In genomic region chr16:46973457-46974324, GRCh38 we compare ENCODE assay signal across 8 cellular contexts. TPM values are rescaled to one million over a fixed set of nuclear protein-coding genes. Genes with fewer than 3 reads are reported as not detected.
A peak's percentile ranks its signal among the peaks of the same experiment; 100 is the strongest.
DNase-seq lines count a peak whose midpoint lies in the region; ATAC-seq and TF ChIP-seq lines count a peak whose summit lies in the region.

TSS of gene DNAJA2 (minus strand) at chr16:46973674. CDS start at chr16:46973572, 102 bp downstream.

- H3K27ac Mint-ChIP-seq in brain, result peak within 1 kb of the TSS; percentile 92 to 100 (median 98)

- ATAC-seq in GM18519 (IDR thresholded peaks at IDR 0.05; ENCODE audit: low FRiP score, unreplicated experiment), result peak; percentile 71
- peak; percentile 90 for ATAC-seq in HG03045 (IDR thresholded peaks at IDR 0.05; ENCODE audit: unreplicated experiment)

- H3K4me3 ChIP-seq in iPS-15b (ENCODE audit: low read depth, low read length) (peak within 1 kb of the TSS; percentile 65), skeletal muscle cell (ENCODE audit: low read depth, low read length) (peak within 1 kb of the TSS; percentile 91)

- no peaks in the 10 kb centered on the region for H3K9me3 ChIP-seq in iPS-15b (ENCODE audit: control insufficient read depth, insufficient read depth, low read length)

- peak within 1 kb of the TSS; percentile 92 to 95 (median 93) for H3K4me3 Mint-ChIP-seq in brain

- no peaks in the 10 kb centered on the region for H3K9me3 Mint-ChIP-seq in brain

- no peak for TF ChIP-seq CTCF in brain (conservative IDR thresholded peaks at IDR 0.05)

- H3K27me3 Mint-ChIP-seq in brain, result no peaks in the 10 kb centered on the region

- H3K36me3 ChIP-seq in iPS-15b (ENCODE audit: control insufficient read depth, insufficient read depth, low read length), result peaks cover 5% of the 10 kb centered on the region

- peaks cover 7% of the 10 kb centered on the region for H3K4me1 ChIP-seq in iPS-15b (ENCODE audit: control insufficient read depth, insufficient read depth, low read length)

- no peaks in the 10 kb centered on the region for H3K27me3 ChIP-seq in iPS-15b (ENCODE audit: control insufficient read depth, insufficient read depth, low read length)

- H3K4me1 Mint-ChIP-seq in brain, result peaks cover 53% of the 10 kb centered on the region

- peak; percentile 93 for DNase-seq in 8988T
- DNase-seq in NCI-H2107 treated with DMSO at 0.1 percent for 48 hours (lab: John Stamatoyannopoulos, UW; ENCODE audit: unreplicated experiment), result peak; percentile 46
- peak; percentile 92 for DNase-seq in UCSD-AML1 (lab: John Stamatoyannopoulos, UW; ENCODE audit: unreplicated experiment)
- peak; percentile 60 for DNase-seq in skeletal muscle cell (ENCODE audit: low read depth)

- H3K36me3 Mint-ChIP-seq in brain, result peaks cover 29% of the 10 kb centered on the region

- peak within 1 kb of the TSS; percentile 92 for H3K9ac ChIP-seq in iPS-15b (ENCODE audit: low read depth, low read length)

RNA-seq across cellular contexts. Expression of gene DNAJA2, which starts in this region (rescaled TPM):
- polyA plus RNA-seq in brain (ENCODE audit: insufficient read depth, low read depth, low replicate concordance), result 41.6 TPM

Comparison
In these comparisons a context has a peak if more than half of its experiments do, and no peak if none do; other contexts are left out.
1. Peak in every context shown above with its lines: DNase-seq, ATAC-seq and H3K4me3 ChIP-seq.